Comparison of ENCODE assay signal across 12 cellular contexts in the genomic region with DNA sequence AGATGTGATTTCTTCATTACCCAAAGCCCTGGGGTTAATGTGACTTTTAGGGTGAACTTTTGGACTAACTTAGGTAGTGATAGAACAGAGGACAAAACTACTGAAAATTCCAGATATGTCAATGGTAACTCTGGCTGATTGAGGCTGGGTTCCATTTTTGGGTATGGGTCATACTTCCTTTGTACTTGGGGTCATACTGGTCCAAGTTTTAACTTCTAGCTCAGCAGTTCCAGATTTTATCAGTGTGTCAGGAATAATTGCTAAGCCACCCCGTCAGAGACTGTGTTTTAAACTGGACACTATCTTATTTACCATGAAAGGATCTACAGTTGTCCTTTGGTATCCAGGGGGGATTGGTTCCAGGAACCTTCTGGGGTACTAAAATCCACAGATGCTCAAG. TPM values are rescaled to one million over a fixed set of nuclear protein-coding genes. Genes with fewer than 3 reads are reported as not detected.
DNase-seq lines count a peak whose midpoint lies in the region; ATAC-seq and TF ChIP-seq lines count a peak whose summit lies in the region.
"Had no signal": no experiment of that assay in that cellular context is flagged by ENCODE, and none has a peak within 500 bp of the region (broad histone marks: within the 10 kb centered on the region; RNA-seq: fewer than 3 reads in every experiment).

No MANE protein-coding gene starts in this region.

- H3K9me3 Mint-ChIP-seq in activated T-cell treated with anti-CD3 and anti-CD28 coated beads, Interleukin-2, amount 50 U/mL, for 4 hours: no peaks in the 10 kb centered on the region
- H3K9me3 Mint-ChIP-seq in activated B cell treated with CpG ODN at 0.5 μM for 24 hours: no peaks in the 10 kb centered on the region
- no peaks in the 10 kb centered on the region for H3K9me3 Mint-ChIP-seq in immature natural killer cell
- H3K9me3 Mint-ChIP-seq in Calu3 (ENCODE audit: low read depth, unreplicated experiment): no peaks in the 10 kb centered on the region

- BruUV-seq in Calu3 (replicated peaks; lab: Mats Ljungman, UMichigan): no TSS peak

- no peaks in the 10 kb centered on the region for H3K27me3 Mint-ChIP-seq in activated T-cell treated with anti-CD3 and anti-CD28 coated beads, Interleukin-2, amount 50 U/mL, for 4 hours (ENCODE audit: low read depth)
- no peaks in the 10 kb centered on the region for H3K27me3 Mint-ChIP-seq in activated B cell treated with CpG ODN at 0.5 μM for 24 hours
- peaks cover 9 to 18% (median 15%) of the 10 kb centered on the region in 3 donors for H3K27me3 Mint-ChIP-seq in immature natural killer cell (ENCODE audit: low read depth in 3 of 3)
- peaks cover 2% of the 10 kb centered on the region for H3K27me3 Mint-ChIP-seq in Calu3 (ENCODE audit: unreplicated experiment)

- intact Hi-C loops in activated B cell treated with CpG ODN at 0.5 μM for 24 hours (cut with micrococcal nuclease): no loop called here
- intact Hi-C loops in Calu3 (cut with micrococcal nuclease; ENCODE audit: unreplicated experiment): no loop called here

- peak overlapping the region; percentile 75 for H3K4me3 Mint-ChIP-seq in activated T-cell treated with anti-CD3 and anti-CD28 coated beads, Interleukin-2, amount 50 U/mL, for 4 hours
- peak overlapping the region; percentile 66 for H3K4me3 Mint-ChIP-seq in activated B cell treated with CpG ODN at 0.5 μM for 24 hours
- H3K4me3 Mint-ChIP-seq in immature natural killer cell: peak overlapping the region in 3 of 5 donors; percentile 9 to 57 (median 39)
- H3K4me3 Mint-ChIP-seq in Calu3 (ENCODE audit: low read depth, unreplicated experiment): no peak overlapping the region

- no peak for DNase-seq in activated T-cell treated with anti-CD3 and anti-CD28 coated beads, Interleukin-2, amount 50 U/mL, for 4 hours
- DNase-seq in activated T-cell treated with anti-CD3 and anti-CD28 coated beads, Interleukin-2, amount 50 U/mL, for 1 hour: no peak
- DNase-seq in activated B cell treated with CpG ODN at 0.5 μM for 24 hours (no peak), immature natural killer cell (no peak), Calu3 (no peak), SKM-1 treated with dmso at 0.1 percent for 144 hours (lab: John Stamatoyannopoulos, UW; ENCODE audit: unreplicated experiment) (no peak)
- DNase-seq: cortex of kidney, heart left ventricle, kidney, NCI-H1694 had no signal

- H3K36me3 Mint-ChIP-seq in activated T-cell treated with anti-CD3 and anti-CD28 coated beads, Interleukin-2, amount 50 U/mL, for 4 hours (ENCODE audit: insufficient read depth): peaks cover 19% of the 10 kb centered on the region
- H3K36me3 Mint-ChIP-seq in activated B cell treated with CpG ODN at 0.5 μM for 24 hours (ENCODE audit: low read depth) (peaks cover 58% of the 10 kb centered on the region), immature natural killer cell (peaks cover 4 to 10% (median 6%) of the 10 kb centered on the region in 3 donors), Calu3 (ENCODE audit: insufficient read depth, unreplicated experiment) (peaks cover 20% of the 10 kb centered on the region)

- H3K27ac Mint-ChIP-seq in activated B cell treated with CpG ODN at 0.5 μM for 24 hours: peak overlapping the region; percentile 82
- H3K27ac Mint-ChIP-seq in immature natural killer cell: peak overlapping the region in 5 of 6 donors; percentile 50 to 84 (median 71)
- H3K27ac Mint-ChIP-seq in Calu3 (ENCODE audit: unreplicated experiment): no peak overlapping the region

- ATAC-seq in activated T-cell treated with anti-CD3 and anti-CD28 coated beads, Interleukin-2, amount 50 U/mL, for 4 hours: no peak
- no peak for ATAC-seq in activated B cell treated with CpG ODN at 0.5 μM for 24 hours (ENCODE audit: low read depth)
- ATAC-seq in GM21390 (IDR thresholded peaks at IDR 0.05; ENCODE audit: unreplicated experiment): no peak
- ATAC-seq: heart left ventricle had no signal

- POLR2A ChIA-PET in activated B cell treated with CpG ODN at 0.5 μM for 24 hours (lab: Charles Lee): interaction anchor here (17.6 kb wide), 1 partner anchor 11 kb away, joined by 625 read pairs; no protein-coding TSS in a partner anchor

- H3K4me1 Mint-ChIP-seq in activated T-cell treated with anti-CD3 and anti-CD28 coated beads, Interleukin-2, amount 50 U/mL, for 4 hours (ENCODE audit: low read depth): peaks cover 76% of the 10 kb centered on the region
- H3K4me1 Mint-ChIP-seq in activated B cell treated with CpG ODN at 0.5 μM for 24 hours: peaks cover 83% of the 10 kb centered on the region
- peaks cover 74 to 88% of the 10 kb centered on the region in 2 donors for H3K4me1 Mint-ChIP-seq in immature natural killer cell
- peaks cover 36% of the 10 kb centered on the region for H3K4me1 Mint-ChIP-seq in Calu3 (ENCODE audit: low read depth, unreplicated experiment)

- TF ChIP-seq CTCF in activated B cell treated with CpG ODN at 0.5 μM for 24 hours (IDR thresholded peaks at IDR 0.05): no peak
- no peak for TF ChIP-seq CTCF in Calu3 (IDR thresholded peaks at IDR 0.05; ENCODE audit: unreplicated experiment)

- H3K27ac ChIP-seq in temporal lobe (ENCODE audit: low read depth, low read length): peak overlapping the region; percentile 38

- CTCF ChIA-PET in activated B cell treated with CpG ODN at 0.5 μM for 24 hours (lab: Charles Lee): interaction anchor here (1.5 kb wide), 1 partner anchor 39 kb away, joined by 5 read pairs; no protein-coding TSS in a partner anchor
- CTCF ChIA-PET in Calu3 (lab: Charles Lee): no interaction called here

RNA-seq across cellular contexts. Expression of a gene that starts 4.0 kb away (rescaled TPM):
- total RNA-seq in activated T-cell treated with anti-CD3 and anti-CD28 coated beads, Interleukin-2, amount 50 U/mL, for 4 hours: 100 to 1,000 TPM; 128 to 153 (median 142) TPM
- 202 and 220 TPM in 2 replicates for total RNA-seq in activated B cell treated with CpG ODN at 0.5 μM for 24 hours
- polyA plus RNA-seq in immature natural killer cell: 100 to 1,000 TPM; 166 to 280 (median 170) TPM
- 27.3 TPM for total RNA-seq in temporal lobe
- 12.8 and 13.7 TPM in 2 replicates for total RNA-seq in Calu3 (2022)
